ENCODE assay signal across 8 cellular contexts in genomic region chr1:207084701-207085180, GRCh38. TPM values are rescaled to one million over a fixed set of nuclear protein-coding genes. Genes with fewer than 3 reads are reported as not detected.
DNase-seq lines count a peak whose midpoint lies in the region; ATAC-seq and TF ChIP-seq lines count a peak whose summit lies in the region.

No MANE protein-coding gene starts in this region.

- peak; percentile 80 for ATAC-seq in GM18498 (IDR thresholded peaks at IDR 0.05; ENCODE audit: unreplicated experiment)
- ATAC-seq in activated naive CD8-positive, alpha-beta T cell treated with anti-CD3 and anti-CD28 coated beads, Interleukin-2, amount 10 ng/mL, durations not matched to agents 7 days and 5 days (ENCODE audit: low read depth), result peak; percentile 70
- ATAC-seq in GM18873 (IDR thresholded peaks at IDR 0.05; ENCODE audit: low FRiP score, unreplicated experiment), result no peak

- H3K9me3 ChIP-seq in left ventricle myocardium inferior (replicated peaks) (no peaks in the 10 kb centered on the region), sigmoid colon (no peaks in the 10 kb centered on the region)

- H3K27ac Mint-ChIP-seq in activated naive CD8-positive, alpha-beta T cell treated with anti-CD3 and anti-CD28 coated beads, Interleukin-2, amount 10 ng/mL, durations not matched to agents 7 days and 5 days, result no peak overlapping the region

- TF ChIP-seq EP300 in sigmoid colon (IDR thresholded peaks at IDR 0.05), result no peak

- H3K36me3 ChIP-seq in left ventricle myocardium inferior, result peaks cover 7% of the 10 kb centered on the region
- H3K36me3 ChIP-seq in sigmoid colon, result peaks cover 0 to 5% (median under 1%) of the 10 kb centered on the region in 4 donors

- no peaks in the 10 kb centered on the region for H3K9me3 Mint-ChIP-seq in activated naive CD8-positive, alpha-beta T cell treated with anti-CD3 and anti-CD28 coated beads, Interleukin-2, amount 10 ng/mL, durations not matched to agents 7 days and 5 days

- no peak overlapping the region for H3K4me3 ChIP-seq in AG09309 (ENCODE audit: control insufficient read depth, low read depth, low read length)
- no peak overlapping the region for H3K4me3 ChIP-seq in left ventricle myocardium inferior
- no peak overlapping the region for H3K4me3 ChIP-seq in sigmoid colon

- TF ChIP-seq CTCF in AG09309 (IDR thresholded peaks at IDR 0.05; ENCODE audit: control insufficient read depth, insufficient read depth, low read depth, low read length, missing control alignments), result peak; percentile 61
- peak; percentile 75 for TF ChIP-seq CTCF in left ventricle myocardium inferior (IDR thresholded peaks at IDR 0.05; ENCODE audit: borderline replicate concordance)
- TF ChIP-seq CTCF in sigmoid colon (IDR thresholded peaks at IDR 0.05), result peak; percentile 7 to 59 (median 44)

- peaks cover 2% of the 10 kb centered on the region for H3K36me3 Mint-ChIP-seq in activated naive CD8-positive, alpha-beta T cell treated with anti-CD3 and anti-CD28 coated beads, Interleukin-2, amount 10 ng/mL, durations not matched to agents 7 days and 5 days

- 21 to 24% methylated on average over 8 of the region's 8 CpGs for WGBS in sigmoid colon, 2 donors

- H3K27ac ChIP-seq in left ventricle myocardium inferior (replicated peaks) (no peak overlapping the region), sigmoid colon (no peak overlapping the region)

- no peak for TF ChIP-seq POLR2A in sigmoid colon (IDR thresholded peaks at IDR 0.05)

- H3K4me1 Mint-ChIP-seq in activated naive CD8-positive, alpha-beta T cell treated with anti-CD3 and anti-CD28 coated beads, Interleukin-2, amount 10 ng/mL, durations not matched to agents 7 days and 5 days, result peaks cover 25% of the 10 kb centered on the region

- no peaks in the 10 kb centered on the region for H3K27me3 ChIP-seq in left ventricle myocardium inferior (ENCODE audit: low read depth)
- no peaks in the 10 kb centered on the region for H3K27me3 ChIP-seq in sigmoid colon

- DNase-seq in AG09309 (ENCODE audit: low read depth) (no peak), KBM-7 (peak; percentile 60), SK-MEL-5 (ENCODE audit: low read depth, low spot score) (peak; percentile 80), left ventricle myocardium inferior (no peak), sigmoid colon (no peak)
- DNase-seq in activated naive CD8-positive, alpha-beta T cell treated with anti-CD3 and anti-CD28 coated beads, Interleukin-2, amount 10 ng/mL, durations not matched to agents 7 days and 5 days, result no peak

- POLR2A ChIA-PET in activated naive CD8-positive, alpha-beta T cell treated with anti-CD3 and anti-CD28 coated beads, Interleukin-2, amount 10 ng/mL, durations not matched to agents 7 days and 5 days (lab: Charles Lee), result no interaction called here

- in situ Hi-C loops in KBM-7 (cut with MboI; ENCODE audit: low pct_unique_long_range_greater_than_20kb, low sequenced_read_pairs), result no loop called here
- in situ Hi-C loops in SK-MEL-5 (cut with HindIII; ENCODE audit: low pct_unique_long_range_greater_than_20kb, low sequenced_read_pairs), result no loop called here

- intact Hi-C loops in left ventricle myocardium inferior (cut with micrococcal nuclease) (loop anchor here (5.0 kb wide), 1 partner anchor 323 kb away; no protein-coding TSS in a partner anchor), sigmoid colon (cut with DNase I) (loop anchor here (2.0 kb wide), 1 partner anchor 318 kb away; no protein-coding TSS in a partner anchor)

- peaks cover 22% of the 10 kb centered on the region for H3K27me3 Mint-ChIP-seq in activated naive CD8-positive, alpha-beta T cell treated with anti-CD3 and anti-CD28 coated beads, Interleukin-2, amount 10 ng/mL, durations not matched to agents 7 days and 5 days

- no peak overlapping the region for H3K4me3 Mint-ChIP-seq in activated naive CD8-positive, alpha-beta T cell treated with anti-CD3 and anti-CD28 coated beads, Interleukin-2, amount 10 ng/mL, durations not matched to agents 7 days and 5 days

- H3K4me1 ChIP-seq in left ventricle myocardium inferior (peaks cover 13% of the 10 kb centered on the region), sigmoid colon (no peaks in the 10 kb centered on the region)

RNA-seq across cellular contexts. Expression of gene C4BPB, which starts 3.9 kb away (rescaled TPM):
- not detected in 2 replicates for total RNA-seq in SK-MEL-5 (2014; rRNA removed; shearing (Covaris generic))
- polyA plus RNA-seq in SK-MEL-5 (2015; cell fraction: cytosol; rRNA removed), result not detected in 2 replicates
- not detected in 2 replicates for polyA plus RNA-seq in SK-MEL-5 (2015; cell fraction: nucleus; rRNA removed)
- total RNA-seq in activated naive CD8-positive, alpha-beta T cell treated with anti-CD3 and anti-CD28 coated beads, Interleukin-2, amount 10 ng/mL, durations not matched to agents 7 days and 5 days, result 1 to 10 TPM; 1.0 to 2.7 TPM
- total RNA-seq in left ventricle myocardium inferior, result 0.30 TPM
- 1 to 10 TPM in 1 of 4 donors, under 1 TPM in 2, not detected in 1; 0.71 to 2.2 (median 0.82) TPM for total RNA-seq in sigmoid colon
- polyA plus RNA-seq in sigmoid colon, result 10 to 100 TPM in 1 of 3 donors, 1 to 10 TPM in 2; 6.0 to 33.7 (median 6.2) TPM

RNA-seq across cellular contexts. Expression of gene C4BPA, which starts 19.3 kb away (rescaled TPM):
- total RNA-seq in SK-MEL-5 (2014; rRNA removed; shearing (Covaris generic)), result not detected in 2 replicates
- not detected in 2 replicates for polyA plus RNA-seq in SK-MEL-5 (2015; cell fraction: cytosol; rRNA removed)
- polyA plus RNA-seq in SK-MEL-5 (2015; cell fraction: nucleus; rRNA removed), result not detected in 2 replicates
- total RNA-seq in activated naive CD8-positive, alpha-beta T cell treated with anti-CD3 and anti-CD28 coated beads, Interleukin-2, amount 10 ng/mL, durations not matched to agents 7 days and 5 days, result not detected
- total RNA-seq in left ventricle myocardium inferior, result not detected
- not detected for total RNA-seq in sigmoid colon
- 1 to 10 TPM; 1.2 to 6.4 (median 2.5) TPM for polyA plus RNA-seq in sigmoid colon

RNA-seq across cellular contexts. Expression of gene PFKFB2, which starts 31.7 kb away (rescaled TPM):
- total RNA-seq in SK-MEL-5 (2014; rRNA removed; shearing (Covaris generic)), result 24.0 and 24.9 TPM in 2 replicates
- 11.0 and 16.9 TPM in 2 replicates for polyA plus RNA-seq in SK-MEL-5 (2015; cell fraction: cytosol; rRNA removed)
- polyA plus RNA-seq in SK-MEL-5 (2015; cell fraction: nucleus; rRNA removed), result 35.4 and 47.0 TPM in 2 replicates
- total RNA-seq in activated naive CD8-positive, alpha-beta T cell treated with anti-CD3 and anti-CD28 coated beads, Interleukin-2, amount 10 ng/mL, durations not matched to agents 7 days and 5 days, result 1 to 10 TPM; 4.6 to 4.8 TPM
- total RNA-seq in left ventricle myocardium inferior (107 TPM), sigmoid colon (1 to 10 TPM; 5.0 to 7.8 (median 5.5) TPM)
- polyA plus RNA-seq in sigmoid colon, result 10 to 100 TPM; 15.6 to 24.9 (median 18.7) TPM

RNA-seq across cellular contexts. Expression of gene YOD1, which starts 33.7 kb away (rescaled TPM):
- 9.2 and 9.4 TPM in 2 replicates for total RNA-seq in SK-MEL-5 (2014; rRNA removed; shearing (Covaris generic))
- polyA plus RNA-seq in SK-MEL-5 (2015; cell fraction: cytosol; rRNA removed), result 2.3 and 3.0 TPM in 2 replicates
- polyA plus RNA-seq in SK-MEL-5 (2015; cell fraction: nucleus; rRNA removed), result 30.5 and 32.9 TPM in 2 replicates
- total RNA-seq in activated naive CD8-positive, alpha-beta T cell treated with anti-CD3 and anti-CD28 coated beads, Interleukin-2, amount 10 ng/mL, durations not matched to agents 7 days and 5 days, result 10 to 100 TPM; 10.1 to 10.2 TPM
- total RNA-seq in left ventricle myocardium inferior, result 4.2 TPM
- total RNA-seq in sigmoid colon, result 1 to 10 TPM; 5.2 to 7.8 (median 7.3) TPM
- polyA plus RNA-seq in sigmoid colon, result 1 to 10 TPM; 1.2 to 3.2 (median 2.5) TPM

RNA-seq across cellular contexts. Expression of gene C1orf116, which starts 52.2 kb away (rescaled TPM):
- total RNA-seq in SK-MEL-5 (2014; rRNA removed; shearing (Covaris generic)), result 0.13 and 0.50 TPM in 2 replicates
- 0.08 and 0.13 TPM in 2 replicates for polyA plus RNA-seq in SK-MEL-5 (2015; cell fraction: cytosol; rRNA removed)
- polyA plus RNA-seq in SK-MEL-5 (2015; cell fraction: nucleus; rRNA removed), result not detected in 2 replicates
- not detected for total RNA-seq in activated naive CD8-positive, alpha-beta T cell treated with anti-CD3 and anti-CD28 coated beads, Interleukin-2, amount 10 ng/mL, durations not matched to agents 7 days and 5 days
- total RNA-seq in left ventricle myocardium inferior, result 0.74 TPM
- under 1 TPM in 3 of 4 donors, not detected in 1; 0.14 to 0.36 (median 0.28) TPM for total RNA-seq in sigmoid colon
- 10 to 100 TPM in 1 of 3 donors, 1 to 10 TPM in 2; 7.8 to 22.4 (median 8.9) TPM for polyA plus RNA-seq in sigmoid colon

Comparison
In these comparisons a context has a peak if more than half of its experiments do, and no peak if none do; other contexts are left out.
1. DNase-seq: peak in KBM-7 (single experiment) and SK-MEL-5 (single experiment); none in AG09309 (single experiment), activated naive CD8-positive, alpha-beta T cell treated with anti-CD3 and anti-CD28 coated beads, Interleukin-2, amount 10 ng/mL, durations not matched to agents 7 days and 5 days (single experiment), left ventricle myocardium inferior (single experiment) and sigmoid colon (single experiment).
2. Peak in every context shown above with its lines, with median percentiles within 50 percentile points of each other: CTCF ChIP-seq.